ENCODE assay signal across 12 cellular contexts in the genomic region with DNA sequence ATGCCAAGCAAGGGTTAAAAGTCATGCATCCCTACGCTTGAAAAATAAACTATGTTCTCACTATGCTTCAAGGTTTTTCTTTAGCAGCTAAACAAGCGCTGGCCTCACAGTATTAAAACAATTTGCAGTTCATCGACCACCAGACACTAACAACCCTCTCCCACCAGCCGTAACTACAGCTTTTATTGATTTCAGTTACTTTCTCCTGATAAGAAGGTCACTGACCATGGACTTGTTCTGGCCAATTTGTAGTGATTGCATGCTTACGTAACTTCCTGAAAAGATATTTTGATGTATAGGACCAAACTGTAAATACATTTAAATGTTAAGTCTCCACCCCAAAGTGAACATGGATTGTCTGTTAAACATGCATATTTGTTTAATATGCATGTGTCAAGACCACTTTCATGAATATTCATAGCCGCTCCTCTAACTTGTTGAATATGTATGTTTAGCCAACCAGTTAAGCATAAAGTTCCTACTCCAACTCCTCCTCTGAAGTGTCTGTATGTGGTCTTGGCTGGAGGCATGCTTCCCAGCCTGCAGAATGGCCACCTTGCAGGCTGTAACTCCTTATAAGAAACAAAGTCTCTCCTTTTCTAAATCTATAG. TPM values are rescaled to one million over a fixed set of nuclear protein-coding genes. Genes with fewer than 3 reads are reported as not detected.
A peak's percentile ranks its signal among the peaks of the same experiment; 100 is the strongest.
DNase-seq lines count a peak whose midpoint lies in the region; ATAC-seq and TF ChIP-seq lines count a peak whose summit lies in the region.
"Had no signal": no experiment of that assay in that cellular context is flagged by ENCODE, and none has a peak within 500 bp of the region (broad histone marks: within the 10 kb centered on the region; RNA-seq: fewer than 3 reads in every experiment).

No MANE protein-coding gene starts in this region.

- peak overlapping the region; percentile 84 to 100 (median 98) for H3K4me3 Mint-ChIP-seq in CD4-positive, CD25-positive, alpha-beta regulatory T cell
- peak overlapping the region; percentile 91 to 97 for H3K4me3 Mint-ChIP-seq in H9
- H3K4me3 Mint-ChIP-seq in activated B cell treated with CpG ODN at 0.5 μM for 24 hours = peak overlapping the region; percentile 99

- H3K9me3 ChIP-seq in CD4-positive, CD25-positive, alpha-beta regulatory T cell (ENCODE audit: control insufficient read depth in 2 of 2, low read length in 2 of 2) = no peaks in the 10 kb centered on the region
- H3K9me3 ChIP-seq in H9 (ENCODE audit: control insufficient read depth, low read depth, low read length) = no peaks in the 10 kb centered on the region

- H3K79me1 ChIP-seq in H9 (ENCODE audit: insufficient read depth, low read depth, low read length, poor library complexity, severe bottlenecking) = no peaks in the 10 kb centered on the region

- H3K4me2 ChIP-seq in H9 (ENCODE audit: insufficient read depth, insufficient read length, low read length) = peak overlapping the region; percentile 90

- H2AK5ac ChIP-seq in H9 (ENCODE audit: insufficient read length, low read length) = no peak overlapping the region

- intact Hi-C loops in activated B cell treated with CpG ODN at 0.5 μM for 24 hours (cut with micrococcal nuclease) = loop anchor here (2.0 to 5.0 kb wide), 2 partner anchors 157 to 443 kb away; partner anchors contain the start of gene ENOSF1
- intact Hi-C loops in Right ventricle myocardium superior (cut with DNase I) = no loop called here
- intact Hi-C loops in head of caudate nucleus (cut with DNase I) = loop anchor here (5.0 kb wide), 1 partner anchor 112 kb away; the partner anchor contains the start of gene USP14

- H4K8ac ChIP-seq in H9 (replicated peaks; ENCODE audit: insufficient read length, low read depth, low read length) = no peak overlapping the region

- no peaks in the 10 kb centered on the region for H3K27me3 ChIP-seq in CD4-positive, CD25-positive, alpha-beta regulatory T cell (ENCODE audit: control insufficient read depth, insufficient read depth, low read length)
- H3K27me3 ChIP-seq in H9 (ENCODE audit: insufficient read depth, low read length) (no peaks in the 10 kb centered on the region), foreskin keratinocyte (no peaks in the 10 kb centered on the region)
- H3K27me3 ChIP-seq: brain microvascular endothelial cell had no signal

- H3K79me2 ChIP-seq in H9 (ENCODE audit: insufficient read depth, low read length) = peaks cover 6% of the 10 kb centered on the region; the same call in 1 of the 2 replicates

- no CpG with 5 or more reads among the region's 6 CpGs for WGBS in H9 (ENCODE audit: extremely low coverage, insufficient read length, low lambda C conversion rate)

- no peak overlapping the region for H2BK20ac ChIP-seq in H9 (ENCODE audit: low read depth, low read length, poor library complexity, severe bottlenecking)

- POLR2A ChIA-PET in activated B cell treated with CpG ODN at 0.5 μM for 24 hours (lab: Charles Lee) = interaction anchor here (0.7 to 3.4 kb wide), 3 partner anchors 11 to 389 kb away, joined by 3 to 48 read pairs (median 4); partner anchors contain the start of gene USP14

- no peak overlapping the region for H2BK12ac ChIP-seq in H9 (ENCODE audit: insufficient read length, low read depth, low read length)

- no peak overlapping the region for H3K56ac ChIP-seq in H9 (ENCODE audit: insufficient read length, low read depth, low read length)

- CTCF ChIA-PET in activated B cell treated with CpG ODN at 0.5 μM for 24 hours (lab: Charles Lee) = no interaction called here

- peak overlapping the region; percentile 10 for H3K4me3 ChIP-seq in CD4-positive, CD25-positive, alpha-beta regulatory T cell (ENCODE audit: low read depth, low read length)

- peaks cover 6% of the 10 kb centered on the region for H3K36me3 ChIP-seq in CD4-positive, CD25-positive, alpha-beta regulatory T cell (ENCODE audit: control insufficient read depth, insufficient read depth, low read length)
- H3K36me3 ChIP-seq: brain microvascular endothelial cell had no signal

- no peak overlapping the region for H3K23ac ChIP-seq in H9 (ENCODE audit: insufficient read length, low read depth, low read length)

- no peak overlapping the region for H3K27ac ChIP-seq in CD4-positive, CD25-positive, alpha-beta regulatory T cell (ENCODE audit: insufficient read depth, low read length, poor library complexity, severe bottlenecking)
- no peak overlapping the region for H3K27ac ChIP-seq in H9 (ENCODE audit: insufficient read length, low read depth, low read length)
- no peak overlapping the region for H3K27ac ChIP-seq in foreskin keratinocyte

- H2BK5ac ChIP-seq in H9 (ENCODE audit: insufficient read length, low read length) = no peak overlapping the region

- peaks cover 6% of the 10 kb centered on the region for H3K36me3 Mint-ChIP-seq in CD4-positive, CD25-positive, alpha-beta regulatory T cell
- peaks cover 0 to 11% (median 8%) of the 10 kb centered on the region in 3 experiments; a peak in 5 of 7 replicates for H3K36me3 Mint-ChIP-seq in H9 (ENCODE audit: insufficient read depth in 1 of 3, low read depth in 3 of 3)
- peaks cover 24% of the 10 kb centered on the region for H3K36me3 Mint-ChIP-seq in activated B cell treated with CpG ODN at 0.5 μM for 24 hours (ENCODE audit: low read depth)

- peaks cover 4 to 45% (median 25%) of the 10 kb centered on the region in 4 donors for H3K4me1 Mint-ChIP-seq in CD4-positive, CD25-positive, alpha-beta regulatory T cell
- H3K4me1 Mint-ChIP-seq in H9 (peaks cover 30 to 41% of the 10 kb centered on the region in 2 experiments), activated B cell treated with CpG ODN at 0.5 μM for 24 hours (peaks cover 37% of the 10 kb centered on the region)

- H3K27me3 Mint-ChIP-seq in CD4-positive, CD25-positive, alpha-beta regulatory T cell = peaks cover 4% of the 10 kb centered on the region
- H3K27me3 Mint-ChIP-seq in H9 (ENCODE audit: low read depth) = no peaks in the 10 kb centered on the region
- no peaks in the 10 kb centered on the region for H3K27me3 Mint-ChIP-seq in activated B cell treated with CpG ODN at 0.5 μM for 24 hours

- H3K14ac ChIP-seq in H9 (ENCODE audit: insufficient read depth, low read length) = no peak overlapping the region

- ATAC-seq in CD4-positive, CD25-positive, alpha-beta regulatory T cell (ENCODE audit: low read depth in 2 of 2) = no peak
- ATAC-seq in activated B cell treated with CpG ODN at 0.5 μM for 24 hours (ENCODE audit: low read depth) = no peak
- ATAC-seq in foreskin keratinocyte = no peak
- no peak for ATAC-seq in Right ventricle myocardium superior (ENCODE audit: poor library complexity)

- H2AFZ ChIP-seq in H9 (ENCODE audit: low read length) = no peak overlapping the region

- no peak overlapping the region for H2BK120ac ChIP-seq in H9 (ENCODE audit: low read depth, low read length, poor library complexity, severe bottlenecking)

- H3K23me2 ChIP-seq in H9 (ENCODE audit: insufficient read length, low read depth, low read length, poor library complexity, severe bottlenecking) = peaks cover 4% of the 10 kb centered on the region

- no peak overlapping the region for H3K18ac ChIP-seq in H9 (ENCODE audit: insufficient read length, low read depth, low read length)

- no peaks in the 10 kb centered on the region for H4K20me1 ChIP-seq in H9 (ENCODE audit: control insufficient read depth, insufficient read depth, insufficient read length)

- H2BK15ac ChIP-seq in H9 (ENCODE audit: low read depth, low read length) = no peak overlapping the region

- DNase-seq in CD4-positive, CD25-positive, alpha-beta regulatory T cell = no peak
- no peak for DNase-seq in H9
- DNase-seq in activated B cell treated with CpG ODN at 0.5 μM for 24 hours = no peak
- DNase-seq in left kidney (ENCODE audit: low read depth, low spot score) = peak; percentile 25
- DNase-seq in foreskin keratinocyte = no peak
- DNase-seq in Right ventricle myocardium superior = no peak
- no peak for DNase-seq in head of caudate nucleus
- DNase-seq in GM20000 (ENCODE audit: low spot score) = no peak
- DNase-seq: brain microvascular endothelial cell; NCI-H2227 treated with DMSO at 0.1 percent for 48 hours; posterior cingulate gyrus; stimulated activated CD4-positive, alpha-beta T cell treated with anti-CD3 and anti-CD28 coated beads, Interleukin-4, amount 100 ng/mL, for 24 hours had no signal

- H3T11ph ChIP-seq in H9 (ENCODE audit: low read length) = no peak overlapping the region

- H3K27ac Mint-ChIP-seq in CD4-positive, CD25-positive, alpha-beta regulatory T cell = peak overlapping the region in 2 of 3 donors; percentile 18 to 100
- no peak overlapping the region; a peak in 1 of 7 replicates for H3K27ac Mint-ChIP-seq in H9
- peak overlapping the region; percentile 32 for H3K27ac Mint-ChIP-seq in activated B cell treated with CpG ODN at 0.5 μM for 24 hours

- H4K91ac ChIP-seq in H9 (ENCODE audit: insufficient read length, low read depth, low read length) = no peak overlapping the region

- TF ChIP-seq CTCF in H9 (conservative IDR thresholded peaks at IDR 0.05) (no peak), activated B cell treated with CpG ODN at 0.5 μM for 24 hours (IDR thresholded peaks at IDR 0.05) (no peak), foreskin keratinocyte (conservative IDR thresholded peaks at IDR 0.05) (no peak), GM20000 (IDR thresholded peaks at IDR 0.05; ENCODE audit: extremely low read depth, missing control alignments) (no peak)

- no peak overlapping the region for H4K5ac ChIP-seq in H9 (ENCODE audit: insufficient read length, low read depth, low read length)

- peaks cover 20% of the 10 kb centered on the region for H3K4me1 ChIP-seq in CD4-positive, CD25-positive, alpha-beta regulatory T cell (ENCODE audit: control insufficient read depth, insufficient read depth, low read length, poor library complexity, severe bottlenecking)
- H3K4me1 ChIP-seq in H9 (ENCODE audit: insufficient read depth, low read length) = peaks cover 4% of the 10 kb centered on the region; the same call in 1 of the 2 replicates
- H3K4me1 ChIP-seq in foreskin keratinocyte = peaks cover 3% of the 10 kb centered on the region

- no peak overlapping the region for H3K9ac ChIP-seq in H9 (ENCODE audit: extremely low read depth, insufficient read length, low read length)

- no peaks in the 10 kb centered on the region for H3K9me3 Mint-ChIP-seq in CD4-positive, CD25-positive, alpha-beta regulatory T cell
- no peaks in the 10 kb centered on the region for H3K9me3 Mint-ChIP-seq in H9
- no peaks in the 10 kb centered on the region for H3K9me3 Mint-ChIP-seq in activated B cell treated with CpG ODN at 0.5 μM for 24 hours

- H3K4ac ChIP-seq in H9 (ENCODE audit: low read depth, low read length) = no peak overlapping the region

RNA-seq across cellular contexts. Expression of gene THOC1, which starts 1.7 kb away (rescaled TPM):
- 86.3 TPM for total RNA-seq in CD4-positive, CD25-positive, alpha-beta regulatory T cell
- 10 to 100 TPM; 14.9 to 22.8 (median 16.6) TPM for polyA plus RNA-seq in CD4-positive, CD25-positive, alpha-beta regulatory T cell
- 64.0 and 74.5 TPM in 2 replicates for total RNA-seq in H9 (2021)
- total RNA-seq in activated B cell treated with CpG ODN at 0.5 μM for 24 hours = 53.3 and 68.6 TPM in 2 replicates
- total RNA-seq in foreskin keratinocyte = 28.0 and 32.3 TPM in 2 replicates
- polyA plus RNA-seq in foreskin keratinocyte = 17.9 and 21.3 TPM in 2 replicates
- 10.4 TPM for total RNA-seq in Right ventricle myocardium superior

Comparison
In these comparisons a context has a peak if more than half of its experiments do, and no peak if none do; other contexts are left out.
1. H3K27ac Mint-ChIP-seq: peak in CD4-positive, CD25-positive, alpha-beta regulatory T cell (2 of 3) and activated B cell treated with CpG ODN at 0.5 μM for 24 hours (single experiment); none in H9 (0 of 3).
2. Peak in every context shown above with its lines, with median percentiles within 50 percentile points of each other: H3K4me3 Mint-ChIP-seq.